In genomic region chr2:88735853-88736252, GRCh38 we compare ENCODE assay signal across 13 cellular contexts. TPM values are rescaled to one million over a fixed set of nuclear protein-coding genes. Genes with fewer than 3 reads are reported as not detected.
DNase-seq lines count a peak whose midpoint lies in the region; ATAC-seq and TF ChIP-seq lines count a peak whose summit lies in the region.
"Had no signal": no experiment of that assay in that cellular context is flagged by ENCODE, and none has a peak within 500 bp of the region (broad histone marks: within the 10 kb centered on the region; RNA-seq: fewer than 3 reads in every experiment).

No MANE protein-coding gene starts in this region.

- intact Hi-C loops in CD4-positive, alpha-beta memory T cell (cut with micrococcal nuclease), result no loop called here

- H3K4me1 Mint-ChIP-seq in CD4-positive, alpha-beta memory T cell, result peaks cover 0 to 3% (median 1%) of the 10 kb centered on the region in 4 donors
- H3K4me1 Mint-ChIP-seq in activated naive CD4-positive, alpha-beta T cell treated with anti-CD3 and anti-CD28 coated beads, Interleukin-2, amount 50 U/mL, for 24 hours, result peaks cover 19% of the 10 kb centered on the region

- H3K27me3 ChIP-seq in CD4-positive, alpha-beta memory T cell (ENCODE audit: insufficient read depth, low read length), result no peaks in the 10 kb centered on the region
- H3K27me3 ChIP-seq in BE2C, result no peaks in the 10 kb centered on the region
- H3K27me3 ChIP-seq: upper lobe of right lung had no signal

- no peak overlapping the region for H3K27ac ChIP-seq in CD4-positive, alpha-beta memory T cell (ENCODE audit: low read depth, low read length)

- peaks cover 30 to 42% of the 10 kb centered on the region in 2 donors for H3K36me3 Mint-ChIP-seq in CD4-positive, alpha-beta memory T cell
- H3K36me3 Mint-ChIP-seq in activated naive CD4-positive, alpha-beta T cell treated with anti-CD3 and anti-CD28 coated beads, Interleukin-2, amount 50 U/mL, for 24 hours, result peaks cover 8% of the 10 kb centered on the region

- H3K27me3 Mint-ChIP-seq in CD4-positive, alpha-beta memory T cell, result no peaks in the 10 kb centered on the region
- H3K27me3 Mint-ChIP-seq in activated naive CD4-positive, alpha-beta T cell treated with anti-CD3 and anti-CD28 coated beads, Interleukin-2, amount 50 U/mL, for 24 hours, result no peaks in the 10 kb centered on the region

- H3K4me3 ChIP-seq in CD4-positive, alpha-beta memory T cell (ENCODE audit: low read length in 2 of 2), result no peak overlapping the region
- no peak overlapping the region for H3K4me3 ChIP-seq in BE2C (ENCODE audit: low read depth, low read length)
- H3K4me3 ChIP-seq: upper lobe of right lung had no signal

- DNase-seq in CD4-positive, alpha-beta memory T cell, result no peak
- DNase-seq in HT1080 (ENCODE audit: low read depth) (peak; percentile 31), renal cortical epithelial cell (ENCODE audit: low read depth) (peak; percentile 22), BE2C (no peak), SKM-1 treated with dmso at 0.1 percent for 144 hours (lab: John Stamatoyannopoulos, UW; ENCODE audit: unreplicated experiment) (no peak)
- DNase-seq: COR-L47; effector CD4-positive, alpha-beta T cell; NCI-H446; T-helper 1 cell; upper lobe of right lung had no signal

- peaks cover 21% of the 10 kb centered on the region for H3K36me3 ChIP-seq in CD4-positive, alpha-beta memory T cell (ENCODE audit: insufficient read depth, low read length)
- no peaks in the 10 kb centered on the region for H3K36me3 ChIP-seq in BE2C

- CTCF ChIA-PET in CD4-positive, alpha-beta memory T cell (lab: Charles Lee; ENCODE audit: partially characterized antibody), result no interaction called here

- H3K4me1 ChIP-seq in CD4-positive, alpha-beta memory T cell (ENCODE audit: insufficient read depth, low read length), result no peaks in the 10 kb centered on the region
- H3K4me1 ChIP-seq in BE2C, result no peaks in the 10 kb centered on the region
- H3K4me1 ChIP-seq: upper lobe of right lung had no signal

- H3K9me3 Mint-ChIP-seq in CD4-positive, alpha-beta memory T cell, result no peaks in the 10 kb centered on the region
- no peaks in the 10 kb centered on the region for H3K9me3 Mint-ChIP-seq in activated naive CD4-positive, alpha-beta T cell treated with anti-CD3 and anti-CD28 coated beads, Interleukin-2, amount 50 U/mL, for 24 hours

- POLR2A ChIA-PET in CD4-positive, alpha-beta memory T cell (lab: Charles Lee; ENCODE audit: partially characterized antibody), result no interaction called here

- peak overlapping the region in 4 of 7 donors; percentile 12 to 31 (median 12) for H3K27ac Mint-ChIP-seq in CD4-positive, alpha-beta memory T cell
- peak overlapping the region; percentile 69 for H3K27ac Mint-ChIP-seq in activated naive CD4-positive, alpha-beta T cell treated with anti-CD3 and anti-CD28 coated beads, Interleukin-2, amount 50 U/mL, for 24 hours

- H3K4me3 Mint-ChIP-seq in CD4-positive, alpha-beta memory T cell, result no peak overlapping the region
- H3K4me3 Mint-ChIP-seq in activated naive CD4-positive, alpha-beta T cell treated with anti-CD3 and anti-CD28 coated beads, Interleukin-2, amount 50 U/mL, for 24 hours, result no peak overlapping the region

- TF ChIP-seq CTCF in BE2C (IDR thresholded peaks at IDR 0.05; ENCODE audit: low read depth, low read length), result no peak

- H3K9me3 ChIP-seq in CD4-positive, alpha-beta memory T cell (ENCODE audit: control insufficient read depth in 1 of 2, low read length in 2 of 2), result no peaks in the 10 kb centered on the region
- H3K9me3 ChIP-seq in BE2C, result no peaks in the 10 kb centered on the region
- H3K9me3 ChIP-seq: upper lobe of right lung had no signal

- ATAC-seq in GM18868 (IDR thresholded peaks at IDR 0.05; ENCODE audit: unreplicated experiment), result no peak
- ATAC-seq in HG03354 (IDR thresholded peaks at IDR 0.05; ENCODE audit: poor library complexity, severe bottlenecking, unreplicated experiment), result no peak
- ATAC-seq: upper lobe of right lung had no signal

RNA-seq across cellular contexts. Expression of gene RPIA, which starts 44.4 kb away (rescaled TPM):
- total RNA-seq in CD4-positive, alpha-beta memory T cell, result 10 to 100 TPM; 20.9 to 23.2 TPM
- polyA plus RNA-seq in CD4-positive, alpha-beta memory T cell, result 10 to 100 TPM; 44.2 to 44.5 TPM
- 9.5 and 25.3 TPM in 2 replicates for total RNA-seq in HT1080 (2014; rRNA removed; shearing (Covaris generic))
- polyA plus RNA-seq in HT1080 (2015; cell fraction: cytosol; rRNA removed), result 27.2 and 29.1 TPM in 2 replicates
- 9.2 and 9.8 TPM in 2 replicates for polyA plus RNA-seq in HT1080 (2015; cell fraction: nucleus; rRNA removed)
- 8.1 and 8.7 TPM in 2 replicates for total RNA-seq in renal cortical epithelial cell
- 19.4 TPM for polyA plus RNA-seq in BE2C (2012; ENCODE audit: insufficient read depth, insufficient read length, low read depth)

Comparison
In these comparisons a context has a peak if more than half of its experiments do, and no peak if none do; other contexts are left out.
1. DNase-seq: peak in HT1080 (single experiment) and renal cortical epithelial cell (single experiment); none in CD4-positive, alpha-beta memory T cell (0 of 5), BE2C (single experiment) and SKM-1 treated with dmso at 0.1 percent for 144 hours (single experiment).